In the genomic region with DNA sequence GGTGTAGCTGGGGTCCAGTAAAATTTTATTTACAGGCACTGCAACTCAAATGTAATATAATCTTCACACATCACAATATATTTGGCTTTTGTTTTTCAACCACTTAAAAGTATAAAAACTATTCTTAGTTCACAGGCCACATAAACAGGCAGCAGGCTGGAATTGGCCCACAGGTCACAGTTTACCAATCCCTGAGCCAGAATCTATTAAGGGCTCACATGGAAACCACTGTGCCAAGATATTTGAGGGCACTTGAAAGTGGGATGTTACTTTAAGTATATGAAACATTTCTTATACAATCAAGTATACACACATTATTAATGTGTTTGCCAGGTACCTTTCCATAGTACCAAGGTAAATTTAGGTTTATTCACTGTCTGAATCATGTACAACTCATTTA, we compare ENCODE assay signal across 23 cellular contexts.
"Had no signal": no experiment of that assay in that cellular context is flagged by ENCODE, and none has a peak within 500 bp of the region (broad histone marks: within the 10 kb centered on the region; RNA-seq: fewer than 3 reads in every experiment).

No MANE protein-coding gene starts in this region.

- H3K9me3 ChIP-seq: heart right ventricle, stomach, transverse colon, vagina had no signal

- H3K4me2 ChIP-seq: neural progenitor cell had no signal

- H3K4me1 ChIP-seq: vagina had no signal

- ATAC-seq: naive thymus-derived CD8-positive, alpha-beta T cell; stimulated activated effector memory CD8-positive, alpha-beta T cell treated with anti-CD3 and anti-CD28 coated beads, Interleukin-12 subunit alpha, Interleukin-12 subunit beta, amount 100 ng/mL, for 72 hours; T-cell had no signal

- DNase-seq: activated CD4-positive, alpha-beta T cell treated with anti-CD3 and anti-CD28 coated beads for 1 hour; activated CD4-positive, alpha-beta T cell treated with anti-CD3 and anti-CD28 coated beads, Interleukin-2, amount 50 U/mL, for 1 hour; activated gamma-delta T cell treated with Interleukin-2 at 50 U/mL for 16 hours; activated T-cell treated with anti-CD3 and anti-CD28 coated beads, Interleukin-2, amount 50 U/mL, for 1 hour; anterior cingulate cortex; caudate nucleus; dermis blood vessel endothelial cell; effector CD8-positive, alpha-beta T cell; heart right ventricle; naive thymus-derived CD8-positive, alpha-beta T cell; posterior cingulate gyrus; stimulated activated CD4-positive, alpha-beta T cell treated with anti-CD3 and anti-CD28 coated beads, Interleukin-2, amount 100 ng/mL, for 24 hours; stomach; T-cell; transverse colon; WERI-Rb-1 had no signal

- H3K9me3 Mint-ChIP-seq: activated naive CD4-positive, alpha-beta T cell treated with anti-CD3 and anti-CD28 coated beads, Interleukin-2, amount 50 U/mL, for 24 hours; brain; naive thymus-derived CD8-positive, alpha-beta T cell; neural progenitor cell; stimulated activated effector memory CD8-positive, alpha-beta T cell treated with anti-CD3 and anti-CD28 coated beads, Interleukin-12 subunit alpha, Interleukin-12 subunit beta, amount 100 ng/mL, for 72 hours; T-cell; T-helper 2 cell treated with Interferon-gamma antibody and Interleukin-4, amounts not matched to agents 5 μg/mL and 100 μg/mL, for 36 hours had no signal

- H3K4me1 Mint-ChIP-seq: brain, neural progenitor cell had no signal

- H3K4me3 Mint-ChIP-seq: activated naive CD4-positive, alpha-beta T cell treated with anti-CD3 and anti-CD28 coated beads, Interleukin-2, amount 50 U/mL, for 24 hours; brain; naive thymus-derived CD8-positive, alpha-beta T cell; neural progenitor cell; stimulated activated effector memory CD8-positive, alpha-beta T cell treated with anti-CD3 and anti-CD28 coated beads, Interleukin-12 subunit alpha, Interleukin-12 subunit beta, amount 100 ng/mL, for 72 hours; T-helper 2 cell treated with Interferon-gamma antibody and Interleukin-4, amounts not matched to agents 5 μg/mL and 100 μg/mL, for 36 hours had no signal

- H3K27ac ChIP-seq: heart right ventricle, neural progenitor cell, stomach, transverse colon, vagina, WERI-Rb-1 had no signal

- H3K27me3 Mint-ChIP-seq: activated naive CD4-positive, alpha-beta T cell treated with anti-CD3 and anti-CD28 coated beads, Interleukin-2, amount 50 U/mL, for 24 hours; naive thymus-derived CD8-positive, alpha-beta T cell; T-cell had no signal

- H3K27ac Mint-ChIP-seq: activated naive CD4-positive, alpha-beta T cell treated with anti-CD3 and anti-CD28 coated beads, Interleukin-2, amount 50 U/mL, for 24 hours; brain; naive thymus-derived CD8-positive, alpha-beta T cell; neural progenitor cell; stimulated activated effector memory CD8-positive, alpha-beta T cell treated with anti-CD3 and anti-CD28 coated beads, Interleukin-12 subunit alpha, Interleukin-12 subunit beta, amount 100 ng/mL, for 72 hours; T-cell; T-helper 2 cell treated with Interferon-gamma antibody and Interleukin-4, amounts not matched to agents 5 μg/mL and 100 μg/mL, for 36 hours had no signal

- H2AFZ ChIP-seq: neural progenitor cell had no signal

- H3K36me3 ChIP-seq: neural progenitor cell, transverse colon, vagina had no signal

- H3K36me3 Mint-ChIP-seq: activated naive CD4-positive, alpha-beta T cell treated with anti-CD3 and anti-CD28 coated beads, Interleukin-2, amount 50 U/mL, for 24 hours; brain; neural progenitor cell; stimulated activated effector memory CD8-positive, alpha-beta T cell treated with anti-CD3 and anti-CD28 coated beads, Interleukin-12 subunit alpha, Interleukin-12 subunit beta, amount 100 ng/mL, for 72 hours had no signal

- H3K4me3 ChIP-seq: heart right ventricle, lung, neural progenitor cell, stomach, transverse colon, vagina had no signal

- H3K27me3 ChIP-seq: heart right ventricle, neural progenitor cell, stomach, transverse colon, vagina had no signal
